Comparison of ENCODE assay signal across 9 cellular contexts in genomic region chr11:93850585-93851018, GRCh38. TPM values are rescaled to one million over a fixed set of nuclear protein-coding genes. Genes with fewer than 3 reads are reported as not detected.
DNase-seq lines count a peak whose midpoint lies in the region; ATAC-seq and TF ChIP-seq lines count a peak whose summit lies in the region.
"Had no signal": no experiment of that assay in that cellular context is flagged by ENCODE, and none has a peak within 500 bp of the region (broad histone marks: within the 10 kb centered on the region; RNA-seq: fewer than 3 reads in every experiment).

VSTM5 (minus strand) TSS chr11:93850618; CDS start chr11:93850502, 116 bp downstream.

- H3K9ac ChIP-seq in duodenal mucosa (ENCODE audit: low read depth in 1 of 2, low read length in 2 of 2): peak within 1 kb of the TSS in 1 of 2 donors; percentile 2
- H3K9ac ChIP-seq in mucosa of rectum (ENCODE audit: low read depth in 1 of 2, low read length in 2 of 2): peak within 1 kb of the TSS; percentile 32 to 63

- POLR2A ChIA-PET in MCF 10A (lab: Yijun Ruan, JAX): interaction anchor here (1.0 kb wide), 1 partner anchor 55 kb away, joined by 3 read pairs; no protein-coding TSS in a partner anchor

- no peak for ATAC-seq in HG02588 (IDR thresholded peaks at IDR 0.05; ENCODE audit: unreplicated experiment)
- no peak for ATAC-seq in HG02973 (IDR thresholded peaks at IDR 0.05; ENCODE audit: unreplicated experiment)

- intact Hi-C loops in breast epithelium (cut with DNase I; ENCODE audit: low total_unique reads) (no loop called here), MCF 10A (cut with micrococcal nuclease) (no loop called here), uterus (cut with DNase I; ENCODE audit: low total_unique reads) (no loop called here)

- H3K36me3 ChIP-seq in breast epithelium (no peaks in the 10 kb centered on the region), duodenal mucosa (ENCODE audit: control insufficient read depth in 1 of 2, insufficient read depth in 2 of 2, low read length in 2 of 2) (no peaks in the 10 kb centered on the region), mucosa of rectum (ENCODE audit: control insufficient read depth in 2 of 2, insufficient read depth in 2 of 2, low read length in 2 of 2) (no peaks in the 10 kb centered on the region), uterus (no peaks in the 10 kb centered on the region)

- H3K36me3 Mint-ChIP-seq in MCF 10A (ENCODE audit: insufficient read depth, unreplicated experiment): no peaks in the 10 kb centered on the region

- no peak within 1 kb of the TSS for H3K27ac Mint-ChIP-seq in MCF 10A (ENCODE audit: low read depth, unreplicated experiment)

- in situ Hi-C loops in KBM-7 (cut with MboI; ENCODE audit: low pct_unique_long_range_greater_than_20kb, low sequenced_read_pairs): no loop called here

- H3K4me1 Mint-ChIP-seq in MCF 10A (ENCODE audit: insufficient read depth, unreplicated experiment): peaks cover 4% of the 10 kb centered on the region

- H3K4me3 ChIP-seq in breast epithelium (peak within 1 kb of the TSS; percentile 48 to 71 (median 60)), duodenal mucosa (ENCODE audit: low read depth in 1 of 2, low read length in 2 of 2) (peak within 1 kb of the TSS; percentile 51 to 54), mucosa of rectum (ENCODE audit: low read length in 2 of 2) (peak within 1 kb of the TSS; percentile 58 to 59), uterus (peak within 1 kb of the TSS; percentile 30 to 40)

- no peaks in the 10 kb centered on the region for H3K9me3 ChIP-seq in breast epithelium
- no peaks in the 10 kb centered on the region for H3K9me3 ChIP-seq in duodenal mucosa (ENCODE audit: control insufficient read depth in 1 of 2, low read length in 2 of 2)
- no peaks in the 10 kb centered on the region for H3K9me3 ChIP-seq in mucosa of rectum (ENCODE audit: control insufficient read depth in 2 of 2, low read length in 2 of 2)
- no peaks in the 10 kb centered on the region for H3K9me3 ChIP-seq in uterus

- BruUV-seq in MCF 10A (replicated peaks; lab: Mats Ljungman, UMichigan): no TSS peak

- DNase-seq in breast epithelium (ENCODE audit: low spot score in 2 of 2): no peak
- no peak for DNase-seq in MCF 10A (ENCODE audit: unreplicated experiment)
- no peak for DNase-seq in uterus
- DNase-seq in KBM-7: no peak
- DNase-seq: NCI-H82 had no signal

- TF ChIP-seq CTCF in breast epithelium (IDR thresholded peaks at IDR 0.05) (no peak), MCF 10A (IDR thresholded peaks at IDR 0.05; ENCODE audit: unreplicated experiment) (no peak), uterus (IDR thresholded peaks at IDR 0.05) (no peak)

- CTCF ChIA-PET in MCF 10A (lab: Yijun Ruan, JAX): interaction anchor here (0.7 kb wide), 1 partner anchor 422 kb away, joined by 3 read pairs; no protein-coding TSS in a partner anchor

- no peaks in the 10 kb centered on the region for H3K9me3 Mint-ChIP-seq in MCF 10A (ENCODE audit: unreplicated experiment)

- H3K27ac ChIP-seq in breast epithelium (no peak within 1 kb of the TSS), duodenal mucosa (ENCODE audit: low read depth, low read length) (no peak within 1 kb of the TSS), mucosa of rectum (ENCODE audit: low read depth in 2 of 2, low read length in 2 of 2) (peak within 1 kb of the TSS; percentile 78 to 85), uterus (peak within 1 kb of the TSS in 1 of 2 donors; percentile 47)

- no peaks in the 10 kb centered on the region for H3K4me1 ChIP-seq in breast epithelium
- peaks cover 7 to 13% of the 10 kb centered on the region in 2 donors for H3K4me1 ChIP-seq in duodenal mucosa (ENCODE audit: control insufficient read depth in 1 of 2, insufficient read depth in 2 of 2, low read length in 2 of 2)
- peaks cover 3 to 6% of the 10 kb centered on the region in 2 donors for H3K4me1 ChIP-seq in mucosa of rectum (ENCODE audit: control insufficient read depth in 2 of 2, insufficient read depth in 2 of 2, low read length in 2 of 2)
- no peaks in the 10 kb centered on the region for H3K4me1 ChIP-seq in uterus

- H3K27me3 ChIP-seq in breast epithelium: no peaks in the 10 kb centered on the region
- no peaks in the 10 kb centered on the region for H3K27me3 ChIP-seq in duodenal mucosa (ENCODE audit: control insufficient read depth in 1 of 2, insufficient read depth in 2 of 2, low read length in 2 of 2)
- no peaks in the 10 kb centered on the region for H3K27me3 ChIP-seq in mucosa of rectum (ENCODE audit: control insufficient read depth in 2 of 2, insufficient read depth in 2 of 2, low read length in 2 of 2)
- no peaks in the 10 kb centered on the region for H3K27me3 ChIP-seq in uterus

- H3K4me3 Mint-ChIP-seq in MCF 10A (ENCODE audit: unreplicated experiment): no peak within 1 kb of the TSS

- TF ChIP-seq POLR2A in breast epithelium (IDR thresholded peaks at IDR 0.05): no peak
- TF ChIP-seq POLR2A in uterus (IDR thresholded peaks at IDR 0.05): no peak

- no peaks in the 10 kb centered on the region for H3K27me3 Mint-ChIP-seq in MCF 10A (ENCODE audit: insufficient read depth, unreplicated experiment)

RNA-seq across cellular contexts. Expression of gene VSTM5, which starts in this region (rescaled TPM):
- total RNA-seq in breast epithelium (under 1 TPM in 1 of 3 donors, not detected in 2; 0.29 TPM), MCF 10A (2022) (not detected in 2 replicates), uterus (1 to 10 TPM in 1 of 4 donors, under 1 TPM in 1, not detected in 2; 0.49 to 2.5 TPM)

Comparison
In these comparisons a context has a peak if more than half of its experiments do, and no peak if none do; other contexts are left out.
1. H3K27ac ChIP-seq: peak in mucosa of rectum (2 of 2); none in breast epithelium (0 of 2) and duodenal mucosa (single experiment).
2. Peak in every context shown above with its lines, with median percentiles within 50 percentile points of each other: H3K4me3 ChIP-seq.